ENCODE assay signal across 7 cellular contexts in the genomic region with DNA sequence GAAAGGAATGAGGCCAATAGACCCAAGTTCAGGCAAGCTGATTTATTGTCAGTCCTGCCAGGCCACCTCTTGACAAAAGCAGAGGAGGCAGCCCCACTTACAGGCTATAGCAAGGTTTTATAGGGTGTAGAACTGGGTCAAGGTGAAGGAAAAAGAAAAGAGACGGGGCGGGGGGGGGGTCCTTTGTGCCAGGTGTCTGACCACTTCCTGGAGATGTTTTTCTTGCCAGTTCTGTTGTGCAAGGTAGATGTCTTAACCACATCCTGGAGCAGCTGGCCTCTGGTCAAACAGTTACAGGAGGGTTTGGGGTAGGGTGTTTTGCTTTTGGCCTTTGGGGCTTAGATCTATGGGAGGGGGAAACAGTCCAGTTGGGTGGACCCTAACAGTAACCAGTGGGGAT.
DNase-seq lines count a peak whose midpoint lies in the region; ATAC-seq and TF ChIP-seq lines count a peak whose summit lies in the region.
"Not testable (repeated sequence)": the region's sequence is repeated elsewhere in the genome, so short reads cannot be mapped to it uniquely, and the experiment has no call there.

No MANE protein-coding gene starts in this region.

- peak in 1 of 2 experiments; percentile 68 for DNase-seq in HL-60 (ENCODE audit: low read depth in 1 of 2, low spot score in 1 of 2)
- peak; percentile 3 for DNase-seq in SKM-1 treated with dmso at 0.1 percent for 144 hours (lab: John Stamatoyannopoulos, UW; ENCODE audit: unreplicated experiment)
- peak; percentile 12 for DNase-seq in activated T-helper 1 cell treated with anti-CD3 and anti-CD28 coated beads, Interleukin-12 subunit alpha, Interleukin-12 subunit beta, Interleukin-2, Interleukin-4 antibody, amounts not matched to agents 30 ng/mL and 10 ng/mL and 1 ng/mL, durations not matched to agents 14 hours and 24 hours and 36 hours (ENCODE audit: low spot score)
- DNase-seq in immature natural killer cell = peak; percentile 63 to 70 (median 68)

- not testable (repeated sequence) for H3K4me3 ChIP-seq in HL-60 (replicated peaks; ENCODE audit: insufficient read depth, low read length)

- H3K9me3 Mint-ChIP-seq in activated T-helper 1 cell treated with anti-CD3 and anti-CD28 coated beads, Interleukin-12 subunit alpha, Interleukin-12 subunit beta, Interleukin-2, Interleukin-4 antibody, amounts not matched to agents 30 ng/mL and 10 ng/mL and 1 ng/mL, durations not matched to agents 14 hours and 24 hours and 36 hours; immature natural killer cell: not testable (repeated sequence)

- intact Hi-C loops in activated T-helper 1 cell treated with anti-CD3 and anti-CD28 coated beads, Interleukin-12 subunit alpha, Interleukin-12 subunit beta, Interleukin-2, Interleukin-4 antibody, amounts not matched to agents 30 ng/mL and 10 ng/mL and 1 ng/mL, durations not matched to agents 14 hours and 24 hours and 36 hours (cut with micrococcal nuclease) = loop anchor here (5.0 to 10.0 kb wide), 2 partner anchors 1021 to 1149 kb away; a partner anchor contains a TSS

- peak overlapping the region; percentile 85 for H3K27ac Mint-ChIP-seq in activated T-helper 1 cell treated with anti-CD3 and anti-CD28 coated beads, Interleukin-12 subunit alpha, Interleukin-12 subunit beta, Interleukin-2, Interleukin-4 antibody, amounts not matched to agents 30 ng/mL and 10 ng/mL and 1 ng/mL, durations not matched to agents 14 hours and 24 hours and 36 hours
- peak overlapping the region; percentile 82 to 95 (median 92) for H3K27ac Mint-ChIP-seq in immature natural killer cell

- H3K27me3 ChIP-seq in HL-60 (ENCODE audit: insufficient read depth, poor library complexity, severe bottlenecking) = not testable (repeated sequence)

- not testable (repeated sequence) for H3K27me3 Mint-ChIP-seq in activated T-helper 1 cell treated with anti-CD3 and anti-CD28 coated beads, Interleukin-12 subunit alpha, Interleukin-12 subunit beta, Interleukin-2, Interleukin-4 antibody, amounts not matched to agents 30 ng/mL and 10 ng/mL and 1 ng/mL, durations not matched to agents 14 hours and 24 hours and 36 hours (ENCODE audit: insufficient read depth); immature natural killer cell (ENCODE audit: low read depth in 3 of 3)

- TF ChIP-seq CTCF in HL-60 (IDR thresholded peaks at IDR 0.05; ENCODE audit: insufficient read depth, low read length) = not testable (repeated sequence)

- H3K27ac ChIP-seq in HL-60 (replicated peaks) = peak overlapping the region; percentile 72

- H3K4me3 Mint-ChIP-seq in activated T-helper 1 cell treated with anti-CD3 and anti-CD28 coated beads, Interleukin-12 subunit alpha, Interleukin-12 subunit beta, Interleukin-2, Interleukin-4 antibody, amounts not matched to agents 30 ng/mL and 10 ng/mL and 1 ng/mL, durations not matched to agents 14 hours and 24 hours and 36 hours = peak overlapping the region; percentile 6
- H3K4me3 Mint-ChIP-seq in immature natural killer cell = peak overlapping the region; percentile 42 to 74 (median 64)

- ATAC-seq in GM18858 (IDR thresholded peaks at IDR 0.05; ENCODE audit: unreplicated experiment) = peak; percentile 82
- peak; percentile 72 for ATAC-seq in GM21447 (IDR thresholded peaks at IDR 0.05; ENCODE audit: unreplicated experiment)
- ATAC-seq in HG03025 (IDR thresholded peaks at IDR 0.05; ENCODE audit: low FRiP score, unreplicated experiment) = peak; percentile 79

- H3K4me1 Mint-ChIP-seq in activated T-helper 1 cell treated with anti-CD3 and anti-CD28 coated beads, Interleukin-12 subunit alpha, Interleukin-12 subunit beta, Interleukin-2, Interleukin-4 antibody, amounts not matched to agents 30 ng/mL and 10 ng/mL and 1 ng/mL, durations not matched to agents 14 hours and 24 hours and 36 hours (ENCODE audit: low read depth) = peaks cover 82% of the 10 kb centered on the region
- H3K4me1 Mint-ChIP-seq in immature natural killer cell = peaks cover 88 to 99% of the 10 kb centered on the region in 2 donors

- H3K36me3 Mint-ChIP-seq in activated T-helper 1 cell treated with anti-CD3 and anti-CD28 coated beads, Interleukin-12 subunit alpha, Interleukin-12 subunit beta, Interleukin-2, Interleukin-4 antibody, amounts not matched to agents 30 ng/mL and 10 ng/mL and 1 ng/mL, durations not matched to agents 14 hours and 24 hours and 36 hours (ENCODE audit: low read depth); immature natural killer cell: not testable (repeated sequence)
